ENCODE assay signal across 10 cellular contexts in the genomic region with DNA sequence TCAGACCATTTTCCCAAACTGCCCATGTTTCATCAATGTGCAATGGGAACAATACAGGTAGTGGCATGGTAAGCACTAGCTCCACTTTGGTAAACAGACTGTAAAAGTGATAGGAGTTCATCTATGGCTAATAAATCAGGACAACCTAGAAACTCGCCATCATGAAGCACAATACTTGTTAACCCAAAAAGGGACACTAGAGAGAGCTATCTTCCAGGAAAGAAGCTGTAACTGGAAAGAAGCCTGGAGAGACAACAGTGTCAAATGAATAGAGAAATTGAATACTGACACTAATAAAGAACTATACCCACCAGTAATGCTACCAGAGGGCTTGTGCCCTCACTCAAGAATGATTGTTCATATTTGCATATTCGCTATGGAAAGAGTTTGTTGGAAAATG.
DNase-seq lines count a peak whose midpoint lies in the region; ATAC-seq and TF ChIP-seq lines count a peak whose summit lies in the region.
"Had no signal": no experiment of that assay in that cellular context is flagged by ENCODE, and none has a peak within 500 bp of the region (broad histone marks: within the 10 kb centered on the region; RNA-seq: fewer than 3 reads in every experiment).

No MANE protein-coding gene starts in this region.

- DNase-seq in H7 (peak; percentile 6), NCI-H226 (peak; percentile 17), brain pericyte (ENCODE audit: low read depth, low spot score) (peak; percentile 1), amygdala (lab: John Stamatoyannopoulos, UW) (no peak)
- DNase-seq in central memory CD4-positive, alpha-beta T cell: no peak
- DNase-seq: activated naive CD4-positive, alpha-beta T cell; KG1 had no signal

- no peak overlapping the region for H2AFZ ChIP-seq in neural cell (ENCODE audit: low read depth, low read length)
- H2AFZ ChIP-seq: parathyroid adenoma had no signal

- H3F3A ChIP-seq in neural cell (ENCODE audit: insufficient read depth, low read length, poor library complexity, severe bottlenecking): no peaks in the 10 kb centered on the region

- H3K27me3 ChIP-seq in H7 (ENCODE audit: control insufficient read depth, insufficient read depth, low read length): no peaks in the 10 kb centered on the region
- no peaks in the 10 kb centered on the region for H3K27me3 ChIP-seq in neural cell (ENCODE audit: insufficient read depth, low read depth, low read length)

- H3K4me3 ChIP-seq in H7 (ENCODE audit: insufficient read depth, low read depth, low read length) (no peak overlapping the region), neural cell (ENCODE audit: low read length) (no peak overlapping the region)

- ATAC-seq in HG02973 (IDR thresholded peaks at IDR 0.05; ENCODE audit: unreplicated experiment): no peak

- TF ChIP-seq RAD21 in neural cell (conservative IDR thresholded peaks at IDR 0.05): peak; percentile 31

- H4K20me1 ChIP-seq in neural cell (ENCODE audit: insufficient read depth): no peaks in the 10 kb centered on the region

- no peak overlapping the region for H3K9ac ChIP-seq in neural cell (ENCODE audit: low read length)
- H3K9ac ChIP-seq: parathyroid adenoma had no signal

- H3K36me3 ChIP-seq in H7 (replicated peaks; ENCODE audit: control insufficient read depth, insufficient read depth, low read length): no peaks in the 10 kb centered on the region
- H3K36me3 ChIP-seq in neural cell (ENCODE audit: insufficient read depth, low read length): no peaks in the 10 kb centered on the region

- H3K9me3 ChIP-seq in neural cell (ENCODE audit: low read length): no peaks in the 10 kb centered on the region

- no peaks in the 10 kb centered on the region for H3K9me2 ChIP-seq in neural cell (ENCODE audit: insufficient read depth, low read length)

- H3K27ac ChIP-seq in neural cell (ENCODE audit: low read length): no peak overlapping the region
- H3K27ac ChIP-seq: parathyroid adenoma had no signal

- TF ChIP-seq EP300 in neural cell (conservative IDR thresholded peaks at IDR 0.05; ENCODE audit: poor library complexity, severe bottlenecking): no peak

- H3K4me2 ChIP-seq in neural cell (ENCODE audit: low read length): no peak overlapping the region

- no peaks in the 10 kb centered on the region for H3K79me2 ChIP-seq in neural cell (replicated peaks; ENCODE audit: insufficient read depth, low read length)
- H3K79me2 ChIP-seq: parathyroid adenoma had no signal

- no peak for TF ChIP-seq CTCF in neural cell (IDR thresholded peaks at IDR 0.05; ENCODE audit: poor library complexity, severe bottlenecking)

TF ChIP-seq in neural cell, 6 proteins besides CTCF, POLR2A, EP300 and RAD21:
- no peak for TF ChIP-seq POLR2AphosphoS5 (IDR thresholded peaks at IDR 0.05)

Comparison
In these comparisons a context has a peak if more than half of its experiments do, and no peak if none do; other contexts are left out.
1. DNase-seq: peak in H7 (single experiment), NCI-H226 (single experiment) and brain pericyte (single experiment); none in central memory CD4-positive, alpha-beta T cell (single experiment) and amygdala (0 of 56).